Comparison of ENCODE assay signal across 24 cellular contexts in the genomic region with DNA sequence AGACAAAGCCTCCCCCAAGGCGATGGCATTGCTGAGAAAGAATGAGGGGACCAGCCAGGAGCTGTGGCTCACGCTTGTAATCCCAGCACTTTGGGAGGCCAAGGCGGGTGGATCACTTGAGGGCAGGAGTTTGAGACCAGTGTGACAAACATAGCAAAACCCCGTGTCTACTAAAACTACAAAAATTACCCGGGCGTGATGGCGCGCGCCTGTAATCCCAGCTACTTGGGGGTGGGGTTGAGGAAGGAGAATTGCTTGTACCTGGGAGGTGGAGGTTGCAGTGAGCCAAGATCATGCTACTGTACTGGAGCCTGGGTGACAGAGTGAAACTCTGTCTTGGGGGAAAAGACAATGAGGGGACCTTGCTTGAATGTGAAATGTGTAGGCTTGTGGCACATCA.
"Had no signal": no experiment of that assay in that cellular context is flagged by ENCODE, and none has a peak within 500 bp of the region (broad histone marks: within the 10 kb centered on the region; RNA-seq: fewer than 3 reads in every experiment).

No MANE protein-coding gene starts in this region.

- H3K4me1 Mint-ChIP-seq: immature natural killer cell had no signal

- H3K27me3 ChIP-seq: dorsolateral prefrontal cortex, esophagus squamous epithelium, gastroesophageal sphincter, heart left ventricle, hepatocyte had no signal

- DNase-seq: dermis blood vessel endothelial cell; dorsolateral prefrontal cortex; effector CD4-positive, alpha-beta T cell; effector memory CD4-positive, alpha-beta T cell; esophagus squamous epithelium; foreskin fibroblast; heart left ventricle; hypothalamus; immature natural killer cell; islet precursor cell; kidney; kidney glomerular epithelial cell; left ventricle myocardium inferior; lower lobe of right lung; mesenchymal stem cell had no signal

- H3K4me2 ChIP-seq: hepatocyte had no signal

- H3K27ac Mint-ChIP-seq: immature natural killer cell, mesothelial cell of epicardium had no signal

- ATAC-seq: gastroesophageal sphincter, heart left ventricle, left lobe of liver, lower lobe of right lung had no signal

- H3K4me3 ChIP-seq: coronary artery, dorsolateral prefrontal cortex, esophagus squamous epithelium, gastroesophageal sphincter, heart left ventricle, hepatocyte, left ventricle myocardium inferior, lower lobe of right lung, mucosa of descending colon had no signal

- FAIRE-seq: colon, endothelial cell of umbilical vein, frontal cortex, kidney had no signal

- H3K27ac ChIP-seq: coronary artery, dorsolateral prefrontal cortex, esophagus squamous epithelium, gastroesophageal sphincter, heart left ventricle, hepatocyte, left ventricle myocardium inferior, lower lobe of right lung had no signal

- H3K4me3 Mint-ChIP-seq: immature natural killer cell, mesothelial cell of epicardium had no signal

- H3K36me3 Mint-ChIP-seq: immature natural killer cell, mesothelial cell of epicardium had no signal

- H3K9me3 Mint-ChIP-seq: immature natural killer cell had no signal

- H3K9me3 ChIP-seq: esophagus squamous epithelium, gastroesophageal sphincter, heart left ventricle, left ventricle myocardium inferior, lower lobe of right lung, mucosa of descending colon had no signal

- H3K36me3 ChIP-seq: esophagus squamous epithelium, gastroesophageal sphincter, heart left ventricle, left ventricle myocardium inferior, lower lobe of right lung had no signal

- H2AFZ ChIP-seq: hepatocyte had no signal
